31 cellular contexts compared by ENCODE assay signal in the genomic region with DNA sequence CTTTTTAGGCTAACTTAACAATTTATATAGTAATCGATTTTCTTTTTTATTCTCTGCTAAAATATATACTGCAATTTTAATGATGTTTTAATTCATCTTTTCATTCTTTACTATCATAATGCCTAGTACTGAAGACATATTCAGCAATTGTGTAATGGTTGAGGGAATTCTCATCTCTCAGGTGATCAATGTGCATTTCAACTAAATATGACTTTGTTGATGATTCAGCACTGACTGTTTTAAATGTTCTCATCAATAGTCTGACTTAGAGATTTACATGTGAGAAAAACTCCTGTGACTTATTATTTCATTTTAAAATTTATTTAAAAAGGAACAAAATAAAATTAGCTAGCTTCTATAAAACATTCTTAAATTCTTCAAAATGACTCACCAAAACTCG.
"Had no signal": no experiment of that assay in that cellular context is flagged by ENCODE, and none has a peak within 500 bp of the region (broad histone marks: within the 10 kb centered on the region; RNA-seq: fewer than 3 reads in every experiment).

No MANE protein-coding gene starts in this region.

- H3K36me3 Mint-ChIP-seq: activated naive CD4-positive, alpha-beta T cell treated with anti-CD3 and anti-CD28 coated beads, Interleukin-2, amount 10 ng/mL, durations not matched to agents 7 days and 5 days; activated naive CD8-positive, alpha-beta T cell; brain had no signal

- H3K4me3 ChIP-seq: cardiac muscle cell had no signal

- H3K27ac ChIP-seq: cardiac muscle cell, WERI-Rb-1 had no signal

- H3K36me3 ChIP-seq: cardiac muscle cell, WERI-Rb-1 had no signal

- DNase-seq: activated CD4-positive, alpha-beta T cell treated with anti-CD3 and anti-CD28 coated beads for 1 hour; activated CD4-positive, alpha-beta T cell treated with anti-CD3 and anti-CD28 coated beads for 48 hours; activated CD4-positive, alpha-beta T cell treated with anti-CD3 and anti-CD28 coated beads, Interleukin-2, amount 50 U/mL, for 4 hours; activated CD4-positive, CD25-positive, alpha-beta regulatory T cell; activated CD8-positive, alpha-beta T cell treated with anti-CD3 and anti-CD28 coated beads for 36 hours; activated effector memory CD4-positive, alpha-beta T cell treated with Interleukin-2 at 50 U/mL for 16 hours; activated naive CD4-positive, alpha-beta T cell treated with anti-CD3 and anti-CD28 coated beads, Interleukin-2, amount 10 ng/mL, durations not matched to agents 7 days and 5 days; activated naive CD8-positive, alpha-beta T cell treated with anti-CD3 and anti-CD28 coated beads, Interleukin-2, amount 50 U/mL, for 24 hours; activated T-cell treated with anti-CD3 and anti-CD28 coated beads, Interleukin-2, amount 50 U/mL, for 4 hours; anterior cingulate cortex; Karpas-422; KBM-7; NCI-H1105; NCI-H1417 treated with DMSO at 0.1 percent for 48 hours; NCI-H187 treated with DMSO at 0.1 percent for 48 hours; NCI-H2081; NCI-H2171 treated with DMSO at 0.1 percent for 48 hours; NCI-H226; NCI-H524 treated with DMSO at 0.1 percent for 48 hours; RPMI8226; SW 1271; T-helper 1 cell; T-helper 2 cell; T-helper 9 cell; WERI-Rb-1 had no signal

- H3K27ac Mint-ChIP-seq: activated CD8-positive, alpha-beta T cell treated with anti-CD3 and anti-CD28 coated beads for 36 hours; activated naive CD4-positive, alpha-beta T cell treated with anti-CD3 and anti-CD28 coated beads, Interleukin-2, amount 10 ng/mL, durations not matched to agents 7 days and 5 days; activated naive CD8-positive, alpha-beta T cell; activated naive CD8-positive, alpha-beta T cell treated with anti-CD3 and anti-CD28 coated beads, Interleukin-2, amount 50 U/mL, for 24 hours; brain had no signal

- H3K27me3 ChIP-seq: cardiac muscle cell had no signal

- H3K4me1 Mint-ChIP-seq: activated naive CD4-positive, alpha-beta T cell treated with anti-CD3 and anti-CD28 coated beads, Interleukin-2, amount 10 ng/mL, durations not matched to agents 7 days and 5 days; activated naive CD8-positive, alpha-beta T cell treated with anti-CD3 and anti-CD28 coated beads, Interleukin-2, amount 50 U/mL, for 24 hours; brain; central memory CD8-positive, alpha-beta T cell had no signal

- ATAC-seq: activated CD8-positive, alpha-beta T cell treated with anti-CD3 and anti-CD28 coated beads for 36 hours; activated naive CD8-positive, alpha-beta T cell treated with anti-CD3 and anti-CD28 coated beads, Interleukin-2, amount 50 U/mL, for 24 hours; activated T-cell treated with anti-CD3 and anti-CD28 coated beads, Interleukin-2, amount 50 U/mL, for 4 hours; Panc1; Right ventricle myocardium inferior had no signal

- H3K27me3 Mint-ChIP-seq: activated CD8-positive, alpha-beta T cell treated with anti-CD3 and anti-CD28 coated beads for 36 hours; activated naive CD4-positive, alpha-beta T cell treated with anti-CD3 and anti-CD28 coated beads, Interleukin-2, amount 10 ng/mL, durations not matched to agents 7 days and 5 days; activated naive CD8-positive, alpha-beta T cell; activated naive CD8-positive, alpha-beta T cell treated with anti-CD3 and anti-CD28 coated beads, Interleukin-2, amount 50 U/mL, for 24 hours; brain; central memory CD8-positive, alpha-beta T cell had no signal

- H3K4me3 Mint-ChIP-seq: activated CD8-positive, alpha-beta T cell treated with anti-CD3 and anti-CD28 coated beads for 36 hours; activated naive CD4-positive, alpha-beta T cell treated with anti-CD3 and anti-CD28 coated beads, Interleukin-2, amount 10 ng/mL, durations not matched to agents 7 days and 5 days; activated naive CD8-positive, alpha-beta T cell; activated naive CD8-positive, alpha-beta T cell treated with anti-CD3 and anti-CD28 coated beads, Interleukin-2, amount 50 U/mL, for 24 hours; activated T-cell treated with anti-CD3 and anti-CD28 coated beads, Interleukin-2, amount 50 U/mL, for 4 hours; brain; central memory CD8-positive, alpha-beta T cell had no signal
